In the genomic region with DNA sequence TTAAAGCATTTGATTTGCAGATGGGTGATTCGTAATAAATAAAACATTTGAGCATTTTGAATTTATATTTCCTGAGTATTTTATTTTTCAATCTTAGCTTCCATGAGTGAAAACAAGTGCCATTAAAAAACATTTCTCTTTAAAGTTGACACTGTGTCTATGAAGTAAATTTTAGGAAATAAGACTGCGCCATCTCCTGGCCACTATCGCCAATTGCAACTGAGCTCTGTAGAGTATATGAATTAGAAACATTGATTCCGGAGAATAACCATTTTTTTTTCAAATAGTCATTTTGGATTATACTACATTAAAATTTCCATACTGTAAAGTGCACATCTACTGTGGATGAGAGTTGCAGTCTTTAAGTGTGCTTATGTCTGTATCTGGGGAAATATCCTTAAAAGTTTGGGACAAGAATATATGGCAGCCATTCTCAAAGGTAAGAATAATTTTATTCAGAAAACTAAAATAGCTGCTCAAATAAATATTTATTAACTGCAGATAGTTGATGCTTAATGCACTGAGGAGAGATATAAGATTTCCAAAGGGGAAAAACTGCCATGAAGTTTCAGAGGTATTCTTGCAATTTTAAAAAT, we compare ENCODE assay signal across 9 cellular contexts. TPM values are rescaled to one million over a fixed set of nuclear protein-coding genes. Genes with fewer than 3 reads are reported as not detected.
DNase-seq lines count a peak whose midpoint lies in the region; ATAC-seq and TF ChIP-seq lines count a peak whose summit lies in the region.
"Had no signal": no experiment of that assay in that cellular context is flagged by ENCODE, and none has a peak within 500 bp of the region (broad histone marks: within the 10 kb centered on the region; RNA-seq: fewer than 3 reads in every experiment).

No MANE protein-coding gene starts in this region.

- no TSS peak for BruUV-seq in Caco-2 (replicated peaks; lab: Mats Ljungman, UMichigan)

- H3K9me3 ChIP-seq in Caco-2 (no peaks in the 10 kb centered on the region), sigmoid colon (no peaks in the 10 kb centered on the region)

- POLR2A ChIA-PET in Caco-2 (lab: Charles Lee): no interaction called here
- POLR2A ChIA-PET in activated CD4-positive, alpha-beta memory T cell treated with anti-CD3 and anti-CD28 coated beads, Interleukin-2, amount 10 ng/mL, durations not matched to agents 7 days and 5 days (lab: Charles Lee): interaction anchor here (0.7 kb wide), 1 partner anchor 142 kb away, joined by 3 read pairs; no protein-coding TSS in a partner anchor

- no peak overlapping the region for H3K4me3 Mint-ChIP-seq in Caco-2 (ENCODE audit: unreplicated experiment)
- no peak overlapping the region for H3K4me3 Mint-ChIP-seq in activated CD4-positive, alpha-beta memory T cell treated with anti-CD3 and anti-CD28 coated beads, Interleukin-2, amount 10 ng/mL, durations not matched to agents 7 days and 5 days

- H3K27me3 Mint-ChIP-seq in Caco-2 (ENCODE audit: insufficient read depth, unreplicated experiment): peaks cover 4% of the 10 kb centered on the region
- peaks cover 44% of the 10 kb centered on the region for H3K27me3 Mint-ChIP-seq in activated CD4-positive, alpha-beta memory T cell treated with anti-CD3 and anti-CD28 coated beads, Interleukin-2, amount 10 ng/mL, durations not matched to agents 7 days and 5 days

- H3K27ac ChIP-seq in sigmoid colon: no peak overlapping the region

- intact Hi-C loops in Caco-2 (cut with micrococcal nuclease; ENCODE audit: unreplicated experiment) (loop anchor here (1.0 to 5.0 kb wide), 3 partner anchors 145 to 640 kb away; no protein-coding TSS in a partner anchor), sigmoid colon (cut with DNase I) (loop anchor here (2.0 kb wide), 1 partner anchor 640 kb away; no protein-coding TSS in a partner anchor)

- peak; percentile 69 for ATAC-seq in GM21526 (IDR thresholded peaks at IDR 0.05; ENCODE audit: low FRiP score, unreplicated experiment)

- DNase-seq in Caco-2 (peak in 1 of 2 experiments; percentile 33), NCI-H1048 (lab: John Stamatoyannopoulos, UW) (peak; percentile 40), foreskin melanocyte (peak; percentile 17), sigmoid colon (no peak), T1000 (lab: John Stamatoyannopoulos, UW) (no peak), DMS79 treated with DMSO at 0.1 percent for 48 hours (lab: John Stamatoyannopoulos, UW) (no peak)
- DNase-seq in activated CD4-positive, alpha-beta memory T cell treated with anti-CD3 and anti-CD28 coated beads, Interleukin-2, amount 10 ng/mL, durations not matched to agents 7 days and 5 days: peak; percentile 47

- no peak overlapping the region for H3K4me3 ChIP-seq in Caco-2 (ENCODE audit: low read depth, low read length)
- no peak overlapping the region for H3K4me3 ChIP-seq in sigmoid colon

- H3K27me3 ChIP-seq in Caco-2 (replicated peaks; ENCODE audit: control insufficient read depth, insufficient read depth, low read length): no peaks in the 10 kb centered on the region
- H3K27me3 ChIP-seq in sigmoid colon: no peaks in the 10 kb centered on the region

- TF ChIP-seq CTCF in Caco-2 (IDR thresholded peaks at IDR 0.05; ENCODE audit: insufficient read depth in 1 of 2, low read depth in 1 of 2, low read length in 1 of 2, severe bottlenecking in 1 of 2, unreplicated experiment in 1 of 2): peak; percentile 54 to 55
- peak in 3 of 4 experiments; percentile 48 to 72 (median 66) for TF ChIP-seq CTCF in sigmoid colon (IDR thresholded peaks at IDR 0.05)

- no peaks in the 10 kb centered on the region for H3K36me3 ChIP-seq in Caco-2 (ENCODE audit: control insufficient read depth, insufficient read depth, low read length)
- no peaks in the 10 kb centered on the region for H3K36me3 ChIP-seq in sigmoid colon

- H3K9me3 Mint-ChIP-seq in Caco-2 (ENCODE audit: unreplicated experiment): no peaks in the 10 kb centered on the region
- no peaks in the 10 kb centered on the region for H3K9me3 Mint-ChIP-seq in activated CD4-positive, alpha-beta memory T cell treated with anti-CD3 and anti-CD28 coated beads, Interleukin-2, amount 10 ng/mL, durations not matched to agents 7 days and 5 days

- no peaks in the 10 kb centered on the region for H3K4me1 ChIP-seq in Caco-2
- H3K4me1 ChIP-seq in sigmoid colon: peaks cover 0 to 15% (median 3%) of the 10 kb centered on the region in 4 donors

- H3K36me3 Mint-ChIP-seq in Caco-2 (ENCODE audit: insufficient read depth, unreplicated experiment): no peaks in the 10 kb centered on the region
- no peaks in the 10 kb centered on the region for H3K36me3 Mint-ChIP-seq in activated CD4-positive, alpha-beta memory T cell treated with anti-CD3 and anti-CD28 coated beads, Interleukin-2, amount 10 ng/mL, durations not matched to agents 7 days and 5 days (ENCODE audit: low read depth)

- no peak for TF ChIP-seq POLR2A in sigmoid colon (IDR thresholded peaks at IDR 0.05)

- TF ChIP-seq EP300 in sigmoid colon (IDR thresholded peaks at IDR 0.05): no peak

- H3K4me1 Mint-ChIP-seq in Caco-2 (ENCODE audit: low read depth, unreplicated experiment): no peaks in the 10 kb centered on the region
- peaks cover 3% of the 10 kb centered on the region for H3K4me1 Mint-ChIP-seq in activated CD4-positive, alpha-beta memory T cell treated with anti-CD3 and anti-CD28 coated beads, Interleukin-2, amount 10 ng/mL, durations not matched to agents 7 days and 5 days

- 14 to 19% methylated on average over 4 of the region's 4 CpGs for WGBS in sigmoid colon, 2 donors

- CTCF ChIA-PET in Caco-2 (lab: Charles Lee): interaction anchor here (0.7 to 1.7 kb wide), 3 partner anchors 145 to 208 kb away, joined by 6 to 40 read pairs (median 6); no protein-coding TSS in a partner anchor
- CTCF ChIA-PET in activated CD4-positive, alpha-beta memory T cell treated with anti-CD3 and anti-CD28 coated beads, Interleukin-2, amount 10 ng/mL, durations not matched to agents 7 days and 5 days (lab: Charles Lee): interaction anchor here (0.6 to 2.5 kb wide), 10 partner anchors 11 to 642 kb away, joined by 3 to 22 read pairs (median 6); no protein-coding TSS in a partner anchor

- no peak overlapping the region for H3K27ac Mint-ChIP-seq in Caco-2 (ENCODE audit: unreplicated experiment)
- H3K27ac Mint-ChIP-seq in activated CD4-positive, alpha-beta memory T cell treated with anti-CD3 and anti-CD28 coated beads, Interleukin-2, amount 10 ng/mL, durations not matched to agents 7 days and 5 days: no peak overlapping the region

RNA-seq across cellular contexts. Expression of a gene that starts 5.9 kb away (rescaled TPM):
- 0.07 and 0.14 TPM in 2 replicates for total RNA-seq in Caco-2 (2022)
- not detected for total RNA-seq in activated CD4-positive, alpha-beta memory T cell treated with anti-CD3 and anti-CD28 coated beads, Interleukin-2, amount 10 ng/mL, durations not matched to agents 7 days and 5 days
- 1 to 10 TPM in 2 of 4 donors, under 1 TPM in 2; 0.83 to 2.1 (median 1.1) TPM for total RNA-seq in sigmoid colon
- under 1 TPM; 0.20 to 0.60 (median 0.46) TPM for polyA plus RNA-seq in sigmoid colon
- total RNA-seq: SK-MEL-5 had no signal

Comparison
In these comparisons a context has a peak if more than half of its experiments do, and no peak if none do; other contexts are left out.
1. DNase-seq: peak in NCI-H1048 (single experiment), activated CD4-positive, alpha-beta memory T cell treated with anti-CD3 and anti-CD28 coated beads, Interleukin-2, amount 10 ng/mL, durations not matched to agents 7 days and 5 days (single experiment) and foreskin melanocyte (single experiment); none in sigmoid colon (single experiment), T1000 (single experiment) and DMS79 treated with DMSO at 0.1 percent for 48 hours (single experiment).